Comparison of ENCODE assay signal across 24 cellular contexts in the genomic region with DNA sequence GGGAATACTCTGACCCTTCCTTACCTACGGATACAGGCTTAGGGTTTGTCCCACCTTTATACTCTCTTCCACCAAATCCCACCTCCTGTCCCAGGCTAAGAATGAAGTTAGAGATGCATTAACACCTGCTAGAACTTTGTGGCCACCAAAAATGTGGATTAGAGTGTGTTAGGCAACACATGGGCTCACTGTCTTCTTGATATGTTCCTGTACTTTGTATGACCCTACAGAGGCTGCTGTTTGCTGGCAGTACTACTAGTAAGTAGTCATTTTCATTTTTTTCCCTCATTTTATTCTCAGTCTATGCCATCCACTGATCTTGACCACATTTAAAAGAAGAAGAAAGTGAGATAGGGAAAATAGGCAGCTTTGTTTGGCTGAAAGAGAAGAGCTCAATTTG. TPM values are rescaled to one million over a fixed set of nuclear protein-coding genes. Genes with fewer than 3 reads are reported as not detected.
A peak's percentile ranks its signal among the peaks of the same experiment; 100 is the strongest.
DNase-seq lines count a peak whose midpoint lies in the region; ATAC-seq and TF ChIP-seq lines count a peak whose summit lies in the region.
"Had no signal": no experiment of that assay in that cellular context is flagged by ENCODE, and none has a peak within 500 bp of the region (broad histone marks: within the 10 kb centered on the region; RNA-seq: fewer than 3 reads in every experiment).

No MANE protein-coding gene starts in this region.

- H4K20me1 ChIP-seq in Karpas-422 (ENCODE audit: insufficient read depth, low read depth, low read length), result peaks cover 13% of the 10 kb centered on the region; the same call in 1 of the 2 replicates

- H3K4me3 Mint-ChIP-seq in activated T-cell treated with anti-CD3 and anti-CD28 coated beads, Interleukin-2, amount 50 U/mL, for 24 hours, result no peak overlapping the region
- no peak overlapping the region for H3K4me3 Mint-ChIP-seq in activated T-cell treated with anti-CD3 and anti-CD28 coated beads, Interleukin-2, amount 50 U/mL, for 4 hours
- H3K4me3 Mint-ChIP-seq: dendritic cell treated with granulocyte-macrophage colony-stimulating factor and Interleukin-4, amounts not matched to agents 40 ng/mL and 50 ng/mL, for 4 days had no signal

- H3K4me1 Mint-ChIP-seq in activated T-cell treated with anti-CD3 and anti-CD28 coated beads, Interleukin-2, amount 50 U/mL, for 24 hours (ENCODE audit: low read depth), result peaks cover 16% of the 10 kb centered on the region
- no peaks in the 10 kb centered on the region for H3K4me1 Mint-ChIP-seq in activated T-cell treated with anti-CD3 and anti-CD28 coated beads, Interleukin-2, amount 50 U/mL, for 4 hours (ENCODE audit: low read depth)

- no peaks in the 10 kb centered on the region for H3K9me3 Mint-ChIP-seq in activated T-cell treated with anti-CD3 and anti-CD28 coated beads, Interleukin-2, amount 50 U/mL, for 24 hours
- no peaks in the 10 kb centered on the region for H3K9me3 Mint-ChIP-seq in activated T-cell treated with anti-CD3 and anti-CD28 coated beads, Interleukin-2, amount 50 U/mL, for 4 hours
- H3K9me3 Mint-ChIP-seq: dendritic cell treated with granulocyte-macrophage colony-stimulating factor and Interleukin-4, amounts not matched to agents 40 ng/mL and 50 ng/mL, for 4 days had no signal

- peaks cover 71% of the 10 kb centered on the region for H3K36me3 Mint-ChIP-seq in activated T-cell treated with anti-CD3 and anti-CD28 coated beads, Interleukin-2, amount 50 U/mL, for 24 hours (ENCODE audit: low read depth)
- peaks cover 27% of the 10 kb centered on the region for H3K36me3 Mint-ChIP-seq in activated T-cell treated with anti-CD3 and anti-CD28 coated beads, Interleukin-2, amount 50 U/mL, for 4 hours (ENCODE audit: insufficient read depth)

- no peak overlapping the region for H2AFZ ChIP-seq in Karpas-422 (ENCODE audit: low read length)

- H3K27ac ChIP-seq in Karpas-422 (ENCODE audit: low read length), result no peak overlapping the region
- H3K27ac ChIP-seq: BLaER1 treated with 17β-estradiol and CSF1 and Interleukin-3, amounts not matched to agents 10 nM and 100 nM; cardiac muscle cell; KMS-11; Peyer's patch; upper lobe of right lung had no signal

- H3K4me2 ChIP-seq in Karpas-422 (ENCODE audit: low read depth, low read length, poor library complexity, severe bottlenecking), result no peak overlapping the region
- H3K4me2 ChIP-seq: BLaER1 treated with 17β-estradiol and CSF1 and Interleukin-3, amounts not matched to agents 10 nM and 100 nM; KMS-11 had no signal

- H3K4me1 ChIP-seq in Karpas-422 (ENCODE audit: low read length), result peaks cover 30% of the 10 kb centered on the region
- H3K4me1 ChIP-seq: Peyer's patch, upper lobe of right lung had no signal

- H3K27me3 Mint-ChIP-seq in activated T-cell treated with anti-CD3 and anti-CD28 coated beads, Interleukin-2, amount 50 U/mL, for 24 hours, result no peaks in the 10 kb centered on the region
- H3K27me3 Mint-ChIP-seq in activated T-cell treated with anti-CD3 and anti-CD28 coated beads, Interleukin-2, amount 50 U/mL, for 4 hours (ENCODE audit: low read depth), result no peaks in the 10 kb centered on the region
- H3K27me3 Mint-ChIP-seq: dendritic cell treated with granulocyte-macrophage colony-stimulating factor and Interleukin-4, amounts not matched to agents 40 ng/mL and 50 ng/mL, for 4 days had no signal

- H3K9me3 ChIP-seq in Karpas-422 (ENCODE audit: low read length), result no peaks in the 10 kb centered on the region
- H3K9me3 ChIP-seq: BLaER1 treated with 17β-estradiol and CSF1 and Interleukin-3, amounts not matched to agents 10 nM and 100 nM; Peyer's patch; upper lobe of right lung had no signal

- TF ChIP-seq CTCF in choroid plexus epithelial cell (conservative IDR thresholded peaks at IDR 0.05; ENCODE audit: low read depth, low read length), result no peak

- H3K27me3 ChIP-seq in Karpas-422 (ENCODE audit: low read length), result no peaks in the 10 kb centered on the region
- H3K27me3 ChIP-seq: BLaER1 treated with 17β-estradiol and CSF1 and Interleukin-3, amounts not matched to agents 10 nM and 100 nM; cardiac muscle cell; Peyer's patch; upper lobe of right lung had no signal

- H3K4me3 ChIP-seq in choroid plexus epithelial cell (ENCODE audit: low read depth, low read length) (no peak overlapping the region), Karpas-422 (ENCODE audit: low read length) (no peak overlapping the region)
- H3K4me3 ChIP-seq: BLaER1 treated with 17β-estradiol and CSF1 and Interleukin-3, amounts not matched to agents 10 nM and 100 nM; cardiac muscle cell; lung; Peyer's patch; upper lobe of right lung had no signal

- ATAC-seq in activated T-cell treated with anti-CD3 and anti-CD28 coated beads, Interleukin-2, amount 50 U/mL, for 4 hours, result no peak
- ATAC-seq: upper lobe of right lung had no signal

- peaks cover 21% of the 10 kb centered on the region for H3K79me2 ChIP-seq in Karpas-422 (ENCODE audit: low read length)

- peak overlapping the region; percentile 62 for H3K27ac Mint-ChIP-seq in activated T-cell treated with anti-CD3 and anti-CD28 coated beads, Interleukin-2, amount 50 U/mL, for 24 hours
- H3K27ac Mint-ChIP-seq: dendritic cell treated with granulocyte-macrophage colony-stimulating factor and Interleukin-4, amounts not matched to agents 40 ng/mL and 50 ng/mL, for 4 days had no signal

- no peak overlapping the region for H3K9ac ChIP-seq in Karpas-422 (ENCODE audit: low read length)
- H3K9ac ChIP-seq: BLaER1 treated with 17β-estradiol and CSF1 and Interleukin-3, amounts not matched to agents 10 nM and 100 nM; KMS-11 had no signal

- no peak for DNase-seq in activated T-cell treated with anti-CD3 and anti-CD28 coated beads, Interleukin-2, amount 50 U/mL, for 24 hours
- DNase-seq in activated T-cell treated with anti-CD3 and anti-CD28 coated beads, Interleukin-2, amount 50 U/mL, for 4 hours, result no peak
- DNase-seq in LHCN-M2 (ENCODE audit: low read depth) (peak; percentile 19), choroid plexus epithelial cell (ENCODE audit: low read depth) (peak; percentile 43), Karpas-422 (no peak), HT-29 (ENCODE audit: low spot score) (no peak), amygdala (lab: John Stamatoyannopoulos, UW) (no peak)
- DNase-seq in stimulated activated CD8-positive, alpha-beta memory T cell treated with anti-CD3 and anti-CD28 coated beads, Interleukin-4, amount 100 ng/mL, for 48 hours, result peak; percentile 16
- DNase-seq: activated CD4-positive, alpha-beta T cell treated with anti-CD3 and anti-CD28 coated beads for 4 hours; activated CD8-positive, alpha-beta memory T cell treated with anti-CD3 and anti-CD28 coated beads, Interleukin-2, amount 50 U/mL, for 4 hours; activated effector memory CD4-positive, alpha-beta T cell treated with anti-CD3 and anti-CD28 coated beads, Interleukin-2, amount 50 U/mL, for 16 hours; anterior cingulate cortex; glutamatergic neuron; NCI-H187; NCI-H524 treated with DMSO at 0.1 percent for 48 hours; Peyer's patch; SIG-M5; substantia nigra; upper lobe of right lung had no signal

- H3K9me2 ChIP-seq in Karpas-422 (replicated peaks; ENCODE audit: insufficient read depth, low read length), result no peaks in the 10 kb centered on the region

- peaks cover 63% of the 10 kb centered on the region for H3K36me3 ChIP-seq in Karpas-422 (ENCODE audit: insufficient read depth, low read length)

RNA-seq across cellular contexts. Expression of a gene that starts 21.0 kb away (rescaled TPM):
- 10 to 100 TPM; 26.9 to 30.4 (median 27.8) TPM for total RNA-seq in activated T-cell treated with anti-CD3 and anti-CD28 coated beads, Interleukin-2, amount 50 U/mL, for 4 hours
- 8.1 and 10.4 TPM in 2 replicates for total RNA-seq in LHCN-M2 (2014; rRNA removed)
- polyA plus RNA-seq in LHCN-M2 (2012), result 15.9 TPM
- 10.3 and 11.5 TPM in 2 replicates for total RNA-seq in Karpas-422 (2014; rRNA removed; shearing (Covaris generic); ENCODE audit: low replicate concordance)
- total RNA-seq in HT-29 (2014; rRNA removed; shearing (Covaris generic)), result 10.7 and 11.0 TPM in 2 replicates

RNA-seq across cellular contexts. Expression of a gene that starts 38.0 kb away (rescaled TPM):
- 100 to 1,000 TPM; 186 to 191 (median 187) TPM for total RNA-seq in activated T-cell treated with anti-CD3 and anti-CD28 coated beads, Interleukin-2, amount 50 U/mL, for 4 hours
- 58.9 and 72.6 TPM in 2 replicates for total RNA-seq in LHCN-M2 (2014; rRNA removed)
- polyA plus RNA-seq in LHCN-M2 (2012), result 95.9 TPM
- 70.9 and 77.5 TPM in 2 replicates for total RNA-seq in Karpas-422 (2014; rRNA removed; shearing (Covaris generic); ENCODE audit: low replicate concordance)
- 75.2 and 90.4 TPM in 2 replicates for total RNA-seq in HT-29 (2014; rRNA removed; shearing (Covaris generic))

RNA-seq across cellular contexts. Expression of a gene that starts 56.1 kb away (rescaled TPM):
- 10 to 100 TPM; 82.6 to 90.0 (median 88.1) TPM for total RNA-seq in activated T-cell treated with anti-CD3 and anti-CD28 coated beads, Interleukin-2, amount 50 U/mL, for 4 hours
- 50.8 and 57.4 TPM in 2 replicates for total RNA-seq in LHCN-M2 (2014; rRNA removed)
- 24.4 TPM for polyA plus RNA-seq in LHCN-M2 (2012)
- 19.7 and 26.0 TPM in 2 replicates for total RNA-seq in Karpas-422 (2014; rRNA removed; shearing (Covaris generic); ENCODE audit: low replicate concordance)
- 22.9 and 25.4 TPM in 2 replicates for total RNA-seq in HT-29 (2014; rRNA removed; shearing (Covaris generic))

Comparison
In these comparisons a context has a peak if more than half of its experiments do, and no peak if none do; other contexts are left out.
1. DNase-seq: peak in LHCN-M2 (single experiment), choroid plexus epithelial cell (single experiment) and stimulated activated CD8-positive, alpha-beta memory T cell treated with anti-CD3 and anti-CD28 coated beads, Interleukin-4, amount 100 ng/mL, for 48 hours (single experiment); none in activated T-cell treated with anti-CD3 and anti-CD28 coated beads, Interleukin-2, amount 50 U/mL, for 24 hours (single experiment), activated T-cell treated with anti-CD3 and anti-CD28 coated beads, Interleukin-2, amount 50 U/mL, for 4 hours (single experiment), Karpas-422 (single experiment), HT-29 (single experiment) and amygdala (0 of 56).